ENCODE assay signal across 24 cellular contexts in genomic region chr6:150940951-150941350, GRCh38.
DNase-seq lines count a peak whose midpoint lies in the region; ATAC-seq and TF ChIP-seq lines count a peak whose summit lies in the region.
"Had no signal": no experiment of that assay in that cellular context is flagged by ENCODE, and none has a peak within 500 bp of the region (broad histone marks: within the 10 kb centered on the region; RNA-seq: fewer than 3 reads in every experiment).

No MANE protein-coding gene starts in this region.

- H3K36me3 Mint-ChIP-seq in activated CD4-positive, alpha-beta memory T cell treated with anti-CD3 and anti-CD28 coated beads, Interleukin-2, amount 10 ng/mL, durations not matched to agents 7 days and 5 days (ENCODE audit: low read depth) = peaks cover 31% of the 10 kb centered on the region
- peaks cover 56% of the 10 kb centered on the region for H3K36me3 Mint-ChIP-seq in activated CD4-positive, alpha-beta memory T cell treated with anti-CD3 and anti-CD28 coated beads for 36 hours
- H3K36me3 Mint-ChIP-seq in T-helper 17 cell (ENCODE audit: low read depth) = peaks cover 11% of the 10 kb centered on the region
- H3K36me3 Mint-ChIP-seq: immature natural killer cell had no signal

- H3K4me3 ChIP-seq in fibroblast of mammary gland (ENCODE audit: control insufficient read depth, low read depth, low read length) (no peak overlapping the region), spleen (peak overlapping the region in 1 of 8 donors; percentile 12)
- H3K4me3 ChIP-seq: heart left ventricle, tibial artery had no signal

- peak overlapping the region; percentile 9 for H3K27ac Mint-ChIP-seq in activated CD4-positive, alpha-beta memory T cell treated with anti-CD3 and anti-CD28 coated beads, Interleukin-2, amount 10 ng/mL, durations not matched to agents 7 days and 5 days
- no peak overlapping the region for H3K27ac Mint-ChIP-seq in activated CD4-positive, alpha-beta memory T cell treated with anti-CD3 and anti-CD28 coated beads for 36 hours
- peak overlapping the region; percentile 80 for H3K27ac Mint-ChIP-seq in T-helper 17 cell
- H3K27ac Mint-ChIP-seq: natural killer cell treated with Interleukin-12 subunit alpha and Interleukin-12 subunit beta and Interleukin-15 and Interleukin-18, amount 100 ng/mL, for 72 hours had no signal

- H3K4me1 ChIP-seq in spleen = peaks cover 0 to 7% (median 0%) of the 10 kb centered on the region in 6 donors
- H3K4me1 ChIP-seq: tibial artery had no signal

- no peak for TF ChIP-seq POLR2A in spleen (IDR thresholded peaks at IDR 0.05)

- WGBS in spleen, 5 donors = 65 to 82% (median 68%) methylated on average over 8 of the region's 8 CpGs

- ATAC-seq in T-helper 17 cell = no peak
- ATAC-seq in HG02852 (IDR thresholded peaks at IDR 0.05; ENCODE audit: unreplicated experiment) = no peak
- ATAC-seq in GM18502 (IDR thresholded peaks at IDR 0.05; ENCODE audit: poor library complexity, unreplicated experiment) = no peak
- ATAC-seq: natural killer cell treated with Interleukin-12 subunit alpha and Interleukin-12 subunit beta and Interleukin-15 and Interleukin-18, amount 100 ng/mL, for 72 hours had no signal

- POLR2A ChIA-PET in activated CD4-positive, alpha-beta memory T cell treated with anti-CD3 and anti-CD28 coated beads, Interleukin-2, amount 10 ng/mL, durations not matched to agents 7 days and 5 days (lab: Charles Lee) = no interaction called here
- POLR2A ChIA-PET in activated CD4-positive, alpha-beta memory T cell treated with anti-CD3 and anti-CD28 coated beads for 36 hours (lab: Charles Lee) = no interaction called here

- intact Hi-C loops in activated CD4-positive, alpha-beta memory T cell treated with anti-CD3 and anti-CD28 coated beads for 36 hours (cut with micrococcal nuclease) = no loop called here
- intact Hi-C loops in spleen (cut with DNase I; ENCODE audit: low total_unique reads) = no loop called here

- H3K9me3 ChIP-seq in T-helper 17 cell (ENCODE audit: control insufficient read depth, low read length, poor library complexity, severe bottlenecking) (no peaks in the 10 kb centered on the region), spleen (no peaks in the 10 kb centered on the region)
- H3K9me3 ChIP-seq: heart left ventricle, tibial artery had no signal

- no peaks in the 10 kb centered on the region for H3K27me3 Mint-ChIP-seq in activated CD4-positive, alpha-beta memory T cell treated with anti-CD3 and anti-CD28 coated beads, Interleukin-2, amount 10 ng/mL, durations not matched to agents 7 days and 5 days
- no peaks in the 10 kb centered on the region for H3K27me3 Mint-ChIP-seq in activated CD4-positive, alpha-beta memory T cell treated with anti-CD3 and anti-CD28 coated beads for 36 hours
- H3K27me3 Mint-ChIP-seq in T-helper 17 cell = no peaks in the 10 kb centered on the region
- H3K27me3 Mint-ChIP-seq: activated naive CD4-positive, alpha-beta T cell treated with anti-CD3 and anti-CD28 coated beads, Interleukin-2, amount 50 U/mL, for 24 hours; CD4-positive, alpha-beta memory T cell; natural killer cell treated with Interleukin-12 subunit alpha and Interleukin-12 subunit beta and Interleukin-15 and Interleukin-18, amount 100 ng/mL, for 72 hours had no signal

- H3K27me3 ChIP-seq in spleen (replicated peaks in 1 of 7) = no peaks in the 10 kb centered on the region
- H3K27me3 ChIP-seq: heart left ventricle, tibial artery had no signal

- TF ChIP-seq CTCF in fibroblast of mammary gland (conservative IDR thresholded peaks at IDR 0.05; ENCODE audit: control insufficient read depth, insufficient read depth, low read depth, low read length) (no peak), spleen (IDR thresholded peaks at IDR 0.05 in 8 of 11, conservative IDR thresholded peaks at IDR 0.05 in 3 of 11) (no peak)

- H3K36me3 ChIP-seq in spleen = peaks cover 0 to 56% (median 9%) of the 10 kb centered on the region in 6 donors

- CTCF ChIA-PET in activated CD4-positive, alpha-beta memory T cell treated with anti-CD3 and anti-CD28 coated beads, Interleukin-2, amount 10 ng/mL, durations not matched to agents 7 days and 5 days (lab: Charles Lee) = no interaction called here
- CTCF ChIA-PET in activated CD4-positive, alpha-beta memory T cell treated with anti-CD3 and anti-CD28 coated beads for 36 hours (lab: Charles Lee) = no interaction called here

- no peaks in the 10 kb centered on the region for H3K4me1 Mint-ChIP-seq in activated CD4-positive, alpha-beta memory T cell treated with anti-CD3 and anti-CD28 coated beads, Interleukin-2, amount 10 ng/mL, durations not matched to agents 7 days and 5 days
- H3K4me1 Mint-ChIP-seq in activated CD4-positive, alpha-beta memory T cell treated with anti-CD3 and anti-CD28 coated beads for 36 hours (ENCODE audit: low read depth) = no peaks in the 10 kb centered on the region
- peaks cover 8% of the 10 kb centered on the region for H3K4me1 Mint-ChIP-seq in T-helper 17 cell
- H3K4me1 Mint-ChIP-seq: activated naive CD4-positive, alpha-beta T cell treated with anti-CD3 and anti-CD28 coated beads, Interleukin-2, amount 50 U/mL, for 24 hours; CD4-positive, alpha-beta memory T cell; immature natural killer cell had no signal

- no peaks in the 10 kb centered on the region for H3K9me3 Mint-ChIP-seq in activated CD4-positive, alpha-beta memory T cell treated with anti-CD3 and anti-CD28 coated beads, Interleukin-2, amount 10 ng/mL, durations not matched to agents 7 days and 5 days
- no peaks in the 10 kb centered on the region for H3K9me3 Mint-ChIP-seq in activated CD4-positive, alpha-beta memory T cell treated with anti-CD3 and anti-CD28 coated beads for 36 hours
- H3K9me3 Mint-ChIP-seq: activated naive CD4-positive, alpha-beta T cell treated with anti-CD3 and anti-CD28 coated beads, Interleukin-2, amount 50 U/mL, for 24 hours; CD4-positive, alpha-beta memory T cell; immature natural killer cell; natural killer cell treated with Interleukin-12 subunit alpha and Interleukin-12 subunit beta and Interleukin-15 and Interleukin-18, amount 100 ng/mL, for 72 hours had no signal

- no peak overlapping the region for H3K4me3 Mint-ChIP-seq in activated CD4-positive, alpha-beta memory T cell treated with anti-CD3 and anti-CD28 coated beads, Interleukin-2, amount 10 ng/mL, durations not matched to agents 7 days and 5 days
- no peak overlapping the region for H3K4me3 Mint-ChIP-seq in activated CD4-positive, alpha-beta memory T cell treated with anti-CD3 and anti-CD28 coated beads for 36 hours
- H3K4me3 Mint-ChIP-seq in T-helper 17 cell = no peak overlapping the region
- H3K4me3 Mint-ChIP-seq: activated naive CD4-positive, alpha-beta T cell treated with anti-CD3 and anti-CD28 coated beads, Interleukin-2, amount 50 U/mL, for 24 hours; CD4-positive, alpha-beta memory T cell; immature natural killer cell; natural killer cell treated with Interleukin-12 subunit alpha and Interleukin-12 subunit beta and Interleukin-15 and Interleukin-18, amount 100 ng/mL, for 72 hours had no signal

- peak overlapping the region in 4 of 8 donors; percentile 39 to 69 (median 50) for H3K27ac ChIP-seq in spleen
- H3K27ac ChIP-seq: tibial artery had no signal

- DNase-seq in activated CD4-positive, alpha-beta memory T cell treated with anti-CD3 and anti-CD28 coated beads, Interleukin-2, amount 10 ng/mL, durations not matched to agents 7 days and 5 days = no peak
- no peak for DNase-seq in activated CD4-positive, alpha-beta memory T cell treated with anti-CD3 and anti-CD28 coated beads for 36 hours
- DNase-seq in T-helper 17 cell (no peak), fibroblast of mammary gland (ENCODE audit: low read depth) (peak; percentile 97), spleen (peak; percentile 79), DMS53 treated with DMSO at 0.1 percent for 48 hours (lab: John Stamatoyannopoulos, UW; ENCODE audit: unreplicated experiment) (no peak)
- DNase-seq: 8988T; activated CD4-positive, alpha-beta T cell treated with anti-CD3 and anti-CD28 coated beads for 48 hours; activated T-cell treated with anti-CD3 and anti-CD28 coated beads for 4 hours; CD4-positive, alpha-beta memory T cell; DMS79 treated with DMSO at 0.1 percent for 48 hours; HCEC 1CT; heart left ventricle; immature natural killer cell; KG1; mammary epithelial cell; NCI-H2029; stimulated activated CD4-positive, alpha-beta T cell treated with anti-CD3 and anti-CD28 coated beads, Interleukin-4, amount 100 ng/mL, for 1 hour; SW 1271; tibial artery had no signal

Comparison
In these comparisons a context has a peak if more than half of its experiments do, and no peak if none do; other contexts are left out.
1. DNase-seq: peak in fibroblast of mammary gland (single experiment) and spleen (single experiment); none in activated CD4-positive, alpha-beta memory T cell treated with anti-CD3 and anti-CD28 coated beads, Interleukin-2, amount 10 ng/mL, durations not matched to agents 7 days and 5 days (single experiment), activated CD4-positive, alpha-beta memory T cell treated with anti-CD3 and anti-CD28 coated beads for 36 hours (single experiment), T-helper 17 cell (0 of 3) and DMS53 treated with DMSO at 0.1 percent for 48 hours (single experiment).